ENCODE assay signal across 3 cellular contexts in the genomic region with DNA sequence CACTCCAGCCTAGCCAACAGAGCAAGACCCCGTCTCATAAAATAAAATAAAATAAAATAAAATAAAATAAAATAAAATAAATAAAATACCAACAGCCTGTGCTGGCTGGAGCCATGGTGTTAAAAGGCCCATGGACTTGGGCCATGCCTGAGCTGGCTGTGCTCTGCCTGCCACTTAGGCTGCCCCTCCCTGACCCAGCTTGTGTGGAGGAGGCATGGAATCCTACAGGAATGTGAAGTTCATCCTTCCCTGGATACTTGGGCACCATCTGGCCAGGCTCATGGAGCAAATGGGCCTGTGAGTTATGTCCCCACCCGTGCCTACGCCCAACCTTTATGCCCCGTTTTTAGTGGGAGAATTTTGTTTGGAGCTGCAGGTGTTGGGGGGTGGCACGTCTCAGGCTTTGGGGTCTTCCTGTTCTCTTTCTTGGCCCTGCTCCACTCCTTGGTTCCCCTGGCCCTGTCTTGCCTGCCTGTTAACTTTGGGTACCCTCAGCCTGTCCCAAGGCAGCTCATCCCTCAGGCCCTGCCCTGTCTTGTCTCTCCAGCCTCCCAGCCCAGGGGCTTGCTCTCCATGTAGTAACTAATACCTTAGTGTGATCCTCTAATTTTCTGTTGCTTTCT.
TF ChIP-seq lines count a peak whose summit lies in the region.

No MANE protein-coding gene starts in this region.

TF ChIP-seq in SK-N-SH treated with all-trans-retinoic acid at 6 μM for 48 hours, 23 proteins besides CTCF, POLR2A, EP300 and RAD21 (continued from another document):
- TF ChIP-seq CSDC2 (CRISPR knock-in tag; IDR thresholded peaks at IDR 0.05) = no peak
- no peak for TF ChIP-seq ARNTL (CRISPR knock-in tag; IDR thresholded peaks at IDR 0.05; ENCODE audit: borderline replicate concordance, low read depth)
- no peak for TF ChIP-seq RARB (CRISPR knock-in tag; IDR thresholded peaks at IDR 0.05)
- no peak for TF ChIP-seq TOX (CRISPR knock-in tag; IDR thresholded peaks at IDR 0.05; ENCODE audit: borderline replicate concordance)
- no peak for TF ChIP-seq ZNF70 (CRISPR knock-in tag; IDR thresholded peaks at IDR 0.05)
- TF ChIP-seq, protein P1, sequence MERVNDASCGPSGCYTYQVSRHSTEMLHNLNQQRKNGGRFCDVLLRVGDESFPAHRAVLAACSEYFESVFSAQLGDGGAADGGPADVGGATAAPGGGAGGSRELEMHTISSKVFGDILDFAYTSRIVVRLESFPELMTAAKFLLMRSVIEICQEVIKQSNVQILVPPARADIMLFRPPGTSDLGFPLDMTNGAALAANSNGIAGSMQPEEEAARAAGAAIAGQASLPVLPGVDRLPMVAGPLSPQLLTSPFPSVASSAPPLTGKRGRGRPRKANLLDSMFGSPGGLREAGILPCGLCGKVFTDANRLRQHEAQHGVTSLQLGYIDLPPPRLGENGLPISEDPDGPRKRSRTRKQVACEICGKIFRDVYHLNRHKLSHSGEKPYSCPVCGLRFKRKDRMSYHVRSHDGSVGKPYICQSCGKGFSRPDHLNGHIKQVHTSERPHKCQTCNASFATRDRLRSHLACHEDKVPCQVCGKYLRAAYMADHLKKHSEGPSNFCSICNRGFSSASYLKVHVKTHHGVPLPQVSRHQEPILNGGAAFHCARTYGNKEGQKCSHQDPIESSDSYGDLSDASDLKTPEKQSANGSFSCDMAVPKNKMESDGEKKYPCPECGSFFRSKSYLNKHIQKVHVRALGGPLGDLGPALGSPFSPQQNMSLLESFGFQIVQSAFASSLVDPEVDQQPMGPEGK (CRISPR knock-in tag; IDR thresholded peaks at IDR 0.05; ENCODE audit: borderline replicate concordance) = no peak
- no peak for TF ChIP-seq ZNF565 (CRISPR knock-in tag; conservative IDR thresholded peaks at IDR 0.05; ENCODE audit: low read depth)
- no peak for TF ChIP-seq ZNF8 (CRISPR knock-in tag; IDR thresholded peaks at IDR 0.05)
- TF ChIP-seq, protein P2, sequence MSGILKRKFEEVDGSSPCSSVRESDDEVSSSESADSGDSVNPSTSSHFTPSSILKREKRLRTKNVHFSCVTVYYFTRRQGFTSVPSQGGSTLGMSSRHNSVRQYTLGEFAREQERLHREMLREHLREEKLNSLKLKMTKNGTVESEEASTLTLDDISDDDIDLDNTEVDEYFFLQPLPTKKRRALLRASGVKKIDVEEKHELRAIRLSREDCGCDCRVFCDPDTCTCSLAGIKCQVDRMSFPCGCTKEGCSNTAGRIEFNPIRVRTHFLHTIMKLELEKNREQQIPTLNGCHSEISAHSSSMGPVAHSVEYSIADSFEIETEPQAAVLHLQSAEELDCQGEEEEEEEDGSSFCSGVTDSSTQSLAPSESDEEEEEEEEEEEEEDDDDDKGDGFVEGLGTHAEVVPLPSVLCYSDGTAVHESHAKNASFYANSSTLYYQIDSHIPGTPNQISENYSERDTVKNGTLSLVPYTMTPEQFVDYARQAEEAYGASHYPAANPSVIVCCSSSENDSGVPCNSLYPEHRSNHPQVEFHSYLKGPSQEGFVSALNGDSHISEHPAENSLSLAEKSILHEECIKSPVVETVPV (CRISPR knock-in tag; IDR thresholded peaks at IDR 0.05) = no peak
- TF ChIP-seq SNAI2 (CRISPR knock-in tag; IDR thresholded peaks at IDR 0.05) = no peak

TF ChIP-seq in SK-N-SH, 30 proteins besides CTCF, POLR2A, EP300 and RAD21 (continued from another document):
- TF ChIP-seq JUND (IDR thresholded peaks at IDR 0.05) (no peak), GATA2 (CRISPR knock-in tag; IDR thresholded peaks at IDR 0.05) (no peak), YY1 (IDR thresholded peaks at IDR 0.05; ENCODE audit: low read depth) (no peak), ZBTB33 (IDR thresholded peaks at IDR 0.05; ENCODE audit: borderline replicate concordance, low read depth) (no peak)

TF ChIP-seq in GM23338, 12 proteins besides CTCF, POLR2A, EP300 and RAD21:
- TF ChIP-seq CREB1 (CRISPR knock-in tag; IDR thresholded peaks at IDR 0.05; ENCODE audit: low read depth) (no peak), EZH2phosphoT487 (IDR thresholded peaks at IDR 0.05; ENCODE audit: unreplicated experiment) (no peak), EZH2 (IDR thresholded peaks at IDR 0.05; ENCODE audit: low read depth, unreplicated experiment) (no peak), ZNF331 (CRISPR knock-in tag; IDR thresholded peaks at IDR 0.05; ENCODE audit: low read depth) (no peak), JUNB (IDR thresholded peaks at IDR 0.05; ENCODE audit: unreplicated experiment) (no peak)
- TF ChIP-seq, protein P3, sequence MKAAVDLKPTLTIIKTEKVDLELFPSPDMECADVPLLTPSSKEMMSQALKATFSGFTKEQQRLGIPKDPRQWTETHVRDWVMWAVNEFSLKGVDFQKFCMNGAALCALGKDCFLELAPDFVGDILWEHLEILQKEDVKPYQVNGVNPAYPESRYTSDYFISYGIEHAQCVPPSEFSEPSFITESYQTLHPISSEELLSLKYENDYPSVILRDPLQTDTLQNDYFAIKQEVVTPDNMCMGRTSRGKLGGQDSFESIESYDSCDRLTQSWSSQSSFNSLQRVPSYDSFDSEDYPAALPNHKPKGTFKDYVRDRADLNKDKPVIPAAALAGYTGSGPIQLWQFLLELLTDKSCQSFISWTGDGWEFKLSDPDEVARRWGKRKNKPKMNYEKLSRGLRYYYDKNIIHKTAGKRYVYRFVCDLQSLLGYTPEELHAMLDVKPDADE (IDR thresholded peaks at IDR 0.05) = no peak
- TF ChIP-seq, protein P4, sequence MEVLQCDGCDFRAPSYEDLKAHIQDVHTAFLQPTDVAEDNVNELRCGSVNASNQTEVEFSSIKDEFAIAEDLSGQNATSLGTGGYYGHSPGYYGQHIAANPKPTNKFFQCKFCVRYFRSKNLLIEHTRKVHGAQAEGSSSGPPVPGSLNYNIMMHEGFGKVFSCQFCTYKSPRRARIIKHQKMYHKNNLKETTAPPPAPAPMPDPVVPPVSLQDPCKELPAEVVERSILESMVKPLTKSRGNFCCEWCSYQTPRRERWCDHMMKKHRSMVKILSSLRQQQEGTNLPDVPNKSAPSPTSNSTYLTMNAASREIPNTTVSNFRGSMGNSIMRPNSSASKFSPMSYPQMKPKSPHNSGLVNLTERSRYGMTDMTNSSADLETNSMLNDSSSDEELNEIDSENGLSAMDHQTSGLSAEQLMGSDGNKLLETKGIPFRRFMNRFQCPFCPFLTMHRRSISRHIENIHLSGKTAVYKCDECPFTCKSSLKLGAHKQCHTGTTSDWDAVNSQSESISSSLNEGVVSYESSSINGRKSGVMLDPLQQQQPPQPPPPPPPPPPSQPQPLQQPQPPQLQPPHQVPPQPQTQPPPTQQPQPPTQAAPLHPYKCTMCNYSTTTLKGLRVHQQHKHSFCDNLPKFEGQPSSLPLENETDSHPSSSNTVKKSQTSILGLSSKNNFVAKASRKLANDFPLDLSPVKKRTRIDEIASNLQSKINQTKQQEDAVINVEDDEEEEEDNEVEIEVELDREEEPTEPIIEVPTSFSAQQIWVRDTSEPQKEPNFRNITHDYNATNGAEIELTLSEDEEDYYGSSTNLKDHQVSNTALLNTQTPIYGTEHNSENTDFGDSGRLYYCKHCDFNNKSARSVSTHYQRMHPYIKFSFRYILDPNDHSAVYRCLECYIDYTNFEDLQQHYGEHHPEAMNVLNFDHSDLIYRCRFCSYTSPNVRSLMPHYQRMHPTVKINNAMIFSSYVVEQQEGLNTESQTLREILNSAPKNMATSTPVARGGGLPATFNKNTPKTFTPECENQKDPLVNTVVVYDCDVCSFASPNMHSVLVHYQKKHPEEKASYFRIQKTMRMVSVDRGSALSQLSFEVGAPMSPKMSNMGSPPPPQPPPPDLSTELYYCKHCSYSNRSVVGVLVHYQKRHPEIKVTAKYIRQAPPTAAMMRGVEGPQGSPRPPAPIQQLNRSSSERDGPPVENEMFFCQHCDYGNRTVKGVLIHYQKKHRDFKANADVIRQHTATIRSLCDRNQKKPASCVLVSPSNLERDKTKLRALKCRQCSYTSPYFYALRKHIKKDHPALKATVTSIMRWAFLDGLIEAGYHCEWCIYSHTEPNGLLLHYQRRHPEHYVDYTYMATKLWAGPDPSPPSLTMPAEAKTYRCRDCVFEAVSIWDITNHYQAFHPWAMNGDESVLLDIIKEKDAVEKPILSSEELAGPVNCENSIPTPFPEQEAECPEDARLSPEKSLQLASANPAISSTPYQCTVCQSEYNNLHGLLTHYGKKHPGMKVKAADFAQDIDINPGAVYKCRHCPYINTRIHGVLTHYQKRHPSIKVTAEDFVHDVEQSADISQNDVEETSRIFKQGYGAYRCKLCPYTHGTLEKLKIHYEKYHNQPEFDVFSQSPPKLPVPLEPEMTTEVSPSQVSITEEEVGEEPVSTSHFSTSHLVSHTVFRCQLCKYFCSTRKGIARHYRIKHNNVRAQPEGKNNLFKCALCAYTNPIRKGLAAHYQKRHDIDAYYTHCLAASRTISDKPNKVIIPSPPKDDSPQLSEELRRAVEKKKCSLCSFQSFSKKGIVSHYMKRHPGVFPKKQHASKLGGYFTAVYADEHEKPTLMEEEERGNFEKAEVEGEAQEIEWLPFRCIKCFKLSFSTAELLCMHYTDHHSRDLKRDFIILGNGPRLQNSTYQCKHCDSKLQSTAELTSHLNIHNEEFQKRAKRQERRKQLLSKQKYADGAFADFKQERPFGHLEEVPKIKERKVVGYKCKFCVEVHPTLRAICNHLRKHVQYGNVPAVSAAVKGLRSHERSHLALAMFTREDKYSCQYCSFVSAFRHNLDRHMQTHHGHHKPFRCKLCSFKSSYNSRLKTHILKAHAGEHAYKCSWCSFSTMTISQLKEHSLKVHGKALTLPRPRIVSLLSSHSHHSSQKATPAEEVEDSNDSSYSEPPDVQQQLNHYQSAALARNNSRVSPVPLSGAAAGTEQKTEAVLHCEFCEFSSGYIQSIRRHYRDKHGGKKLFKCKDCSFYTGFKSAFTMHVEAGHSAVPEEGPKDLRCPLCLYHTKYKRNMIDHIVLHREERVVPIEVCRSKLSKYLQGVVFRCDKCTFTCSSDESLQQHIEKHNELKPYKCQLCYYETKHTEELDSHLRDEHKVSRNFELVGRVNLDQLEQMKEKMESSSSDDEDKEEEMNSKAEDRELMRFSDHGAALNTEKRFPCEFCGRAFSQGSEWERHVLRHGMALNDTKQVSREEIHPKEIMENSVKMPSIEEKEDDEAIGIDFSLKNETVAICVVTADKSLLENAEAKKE (CRISPR knock-in tag; IDR thresholded peaks at IDR 0.05) = no peak
TF ChIP-seq in GM23338: peak in this region for 0.
